ENCODE assay signal across 35 cellular contexts in genomic region chr1:181351740-181352139, GRCh38.
"Had no signal": no experiment of that assay in that cellular context is flagged by ENCODE, and none has a peak within 500 bp of the region (broad histone marks: within the 10 kb centered on the region; RNA-seq: fewer than 3 reads in every experiment).

No MANE protein-coding gene starts in this region.

- H3K36me3 Mint-ChIP-seq: activated CD4-positive, alpha-beta memory T cell treated with anti-CD3 and anti-CD28 coated beads for 36 hours; activated naive CD4-positive, alpha-beta T cell treated with anti-CD3 and anti-CD28 coated beads, Interleukin-2, amount 50 U/mL, for 72 hours; activated naive CD8-positive, alpha-beta T cell treated with anti-CD3 and anti-CD28 coated beads for 36 hours had no signal

- H3K27me3 Mint-ChIP-seq: activated CD4-positive, alpha-beta memory T cell treated with anti-CD3 and anti-CD28 coated beads for 36 hours; activated CD8-positive, alpha-beta T cell treated with anti-CD3 and anti-CD28 coated beads for 36 hours; activated naive CD8-positive, alpha-beta T cell treated with anti-CD3 and anti-CD28 coated beads for 36 hours; activated T-helper 17 cell treated with anti-CD3 and anti-CD28 coated beads, Interleukin-2, amount 50 U/mL, for 72 hours had no signal

- DNase-seq: activated B cell treated with CpG ODN at 0.5 μM for 24 hours; activated CD4-positive, alpha-beta memory T cell treated with anti-CD3 and anti-CD28 coated beads for 36 hours; activated CD4-positive, alpha-beta T cell treated with anti-CD3 and anti-CD28 coated beads for 4 hours; activated CD4-positive, alpha-beta T cell treated with anti-CD3 and anti-CD28 coated beads, Interleukin-2, amount 10 ng/mL, durations not matched to agents 24 days and 14 days; activated CD4-positive, alpha-beta T cell treated with anti-CD3 and anti-CD28 coated beads, Interleukin-2, amount 50 U/mL, for 1 hour; activated CD4-positive, alpha-beta T cell treated with anti-CD3 and anti-CD28 coated beads, Interleukin-2, amount 50 U/mL, for 4 hours; activated CD4-positive, CD25-positive, alpha-beta regulatory T cell treated with anti-CD3 and anti-CD28 coated beads, Interleukin-2, amount 50 U/mL, for 72 hours; activated CD8-positive, alpha-beta memory T cell treated with anti-CD3 and anti-CD28 coated beads, Interleukin-2, amount 50 U/mL, for 4 hours; activated CD8-positive, alpha-beta T cell treated with anti-CD3 and anti-CD28 coated beads for 36 hours; activated effector memory CD4-positive, alpha-beta T cell treated with anti-CD3 and anti-CD28 coated beads, Interleukin-2, amount 50 U/mL, for 16 hours; activated gamma-delta T cell treated with Interleukin-2 at 50 U/mL for 16 hours; activated naive CD4-positive, alpha-beta T cell; activated naive CD4-positive, alpha-beta T cell treated with anti-CD3 and anti-CD28 coated beads for 36 hours; activated naive CD4-positive, alpha-beta T cell treated with anti-CD3 and anti-CD28 coated beads, Interleukin-2, amount 50 U/mL, for 16 hours; activated naive CD8-positive, alpha-beta T cell treated with anti-CD3 and anti-CD28 coated beads for 36 hours; activated T-cell treated with anti-CD3 and anti-CD28 coated beads for 4 hours; activated T-cell treated with anti-CD3 and anti-CD28 coated beads, Interleukin-2, amount 50 U/mL, for 1 hour; activated T-cell treated with anti-CD3 and anti-CD28 coated beads, Interleukin-2, amount 50 U/mL, for 4 hours; activated T-cell treated with anti-CD3 and anti-CD28 coated beads, Interleukin-2, amount 50 U/mL, for 72 hours; amniotic stem cell; aorta; body of pancreas; brain microvascular endothelial cell; central memory CD4-positive, alpha-beta T cell; T-helper 1 cell; T-helper 2 cell; T-helper 9 cell had no signal

- H3K4me3 Mint-ChIP-seq: activated B cell treated with CpG ODN at 0.5 μM for 24 hours; activated CD4-positive, alpha-beta memory T cell treated with anti-CD3 and anti-CD28 coated beads for 36 hours; activated CD4-positive, alpha-beta T cell treated with anti-CD3 and anti-CD28 coated beads, Interleukin-2, amount 10 ng/mL, durations not matched to agents 24 days and 14 days; activated CD8-positive, alpha-beta T cell treated with anti-CD3 and anti-CD28 coated beads for 36 hours; activated naive CD4-positive, alpha-beta T cell treated with anti-CD3 and anti-CD28 coated beads for 36 hours; activated naive CD8-positive, alpha-beta T cell treated with anti-CD3 and anti-CD28 coated beads for 36 hours; activated T-cell treated with anti-CD3 and anti-CD28 coated beads, Interleukin-2, amount 50 U/mL, for 4 hours; activated T-cell treated with anti-CD3 and anti-CD28 coated beads, Interleukin-2, amount 50 U/mL, for 72 hours; activated T-helper 1 cell treated with anti-CD3 and anti-CD28 coated beads, Interleukin-12 subunit alpha, Interleukin-12 subunit beta, Interleukin-2, Interleukin-4 antibody, amounts not matched to agents 30 ng/mL and 10 ng/mL and 1 ng/mL, durations not matched to agents 14 hours and 24 hours and 36 hours; activated T-helper 17 cell treated with anti-CD3 and anti-CD28 coated beads, Interleukin-2, amount 50 U/mL, for 72 hours; T-helper 1 cell treated with Interleukin-12 subunit alpha and Interleukin-12 subunit beta and Interleukin-4 antibody, amounts not matched to agents 30 μg/mL and 1 μg/mL, for 36 hours; T-helper 2 cell treated with Interferon-gamma antibody and Interleukin-4, amounts not matched to agents 5 μg/mL and 100 μg/mL, for 36 hours had no signal

- H3K36me3 ChIP-seq: adrenal gland, brain microvascular endothelial cell, breast epithelium had no signal

- H3K4me1 Mint-ChIP-seq: activated B cell treated with CpG ODN at 0.5 μM for 24 hours; activated CD4-positive, alpha-beta T cell treated with anti-CD3 and anti-CD28 coated beads, Interleukin-2, amount 10 ng/mL, durations not matched to agents 24 days and 14 days; activated T-helper 17 cell treated with anti-CD3 and anti-CD28 coated beads, Interleukin-2, amount 50 U/mL, for 72 hours had no signal

- H3K27ac Mint-ChIP-seq: activated B cell treated with CpG ODN at 0.5 μM for 24 hours; activated CD4-positive, alpha-beta memory T cell treated with anti-CD3 and anti-CD28 coated beads for 36 hours; activated CD4-positive, alpha-beta T cell treated with anti-CD3 and anti-CD28 coated beads, Interleukin-2, amount 10 ng/mL, durations not matched to agents 24 days and 14 days; activated CD8-positive, alpha-beta T cell treated with anti-CD3 and anti-CD28 coated beads for 36 hours; activated naive CD4-positive, alpha-beta T cell treated with anti-CD3 and anti-CD28 coated beads for 36 hours; activated naive CD8-positive, alpha-beta T cell treated with anti-CD3 and anti-CD28 coated beads for 36 hours; activated T-cell treated with anti-CD3 and anti-CD28 coated beads, Interleukin-2, amount 50 U/mL, for 72 hours; activated T-helper 1 cell treated with anti-CD3 and anti-CD28 coated beads, Interleukin-12 subunit alpha, Interleukin-12 subunit beta, Interleukin-2, Interleukin-4 antibody, amounts not matched to agents 30 ng/mL and 10 ng/mL and 1 ng/mL, durations not matched to agents 14 hours and 24 hours and 36 hours; activated T-helper 17 cell treated with anti-CD3 and anti-CD28 coated beads, Interleukin-2, amount 50 U/mL, for 72 hours; T-helper 1 cell treated with Interleukin-12 subunit alpha and Interleukin-12 subunit beta and Interleukin-4 antibody, amounts not matched to agents 30 μg/mL and 1 μg/mL, for 36 hours; T-helper 2 cell treated with Interferon-gamma antibody and Interleukin-4, amounts not matched to agents 5 μg/mL and 100 μg/mL, for 36 hours had no signal

- H3K4me3 ChIP-seq: adrenal gland, body of pancreas, breast epithelium had no signal

- ATAC-seq: activated CD8-positive, alpha-beta T cell treated with anti-CD3 and anti-CD28 coated beads for 36 hours; activated naive CD4-positive, alpha-beta T cell treated with anti-CD3 and anti-CD28 coated beads, Interleukin-2, amount 50 U/mL, for 72 hours; activated T-cell treated with anti-CD3 and anti-CD28 coated beads, Interleukin-2, amount 50 U/mL, for 4 hours; activated T-cell treated with anti-CD3 and anti-CD28 coated beads, Interleukin-2, amount 50 U/mL, for 72 hours; activated T-helper 17 cell treated with anti-CD3 and anti-CD28 coated beads, Interleukin-2, amount 50 U/mL, for 72 hours; body of pancreas had no signal

- H3K4me1 ChIP-seq: adrenal gland, body of pancreas, breast epithelium had no signal

- H3K9me3 ChIP-seq: adrenal gland, body of pancreas, breast epithelium had no signal

- H3K27me3 ChIP-seq: adrenal gland, body of pancreas, brain microvascular endothelial cell, breast epithelium had no signal

- H3K27ac ChIP-seq: adrenal gland, body of pancreas, brain microvascular endothelial cell, breast epithelium, VCaP had no signal

- H3K9me3 Mint-ChIP-seq: activated B cell treated with CpG ODN at 0.5 μM for 24 hours; activated CD4-positive, alpha-beta memory T cell treated with anti-CD3 and anti-CD28 coated beads for 36 hours; activated CD4-positive, alpha-beta T cell treated with anti-CD3 and anti-CD28 coated beads, Interleukin-2, amount 10 ng/mL, durations not matched to agents 24 days and 14 days; activated CD8-positive, alpha-beta T cell treated with anti-CD3 and anti-CD28 coated beads for 36 hours; activated naive CD4-positive, alpha-beta T cell treated with anti-CD3 and anti-CD28 coated beads for 36 hours; activated naive CD4-positive, alpha-beta T cell treated with anti-CD3 and anti-CD28 coated beads, Interleukin-2, amount 50 U/mL, for 72 hours; activated naive CD8-positive, alpha-beta T cell treated with anti-CD3 and anti-CD28 coated beads for 36 hours; activated T-cell treated with anti-CD3 and anti-CD28 coated beads, Interleukin-2, amount 50 U/mL, for 4 hours; activated T-cell treated with anti-CD3 and anti-CD28 coated beads, Interleukin-2, amount 50 U/mL, for 72 hours; activated T-helper 1 cell treated with anti-CD3 and anti-CD28 coated beads, Interleukin-12 subunit alpha, Interleukin-12 subunit beta, Interleukin-2, Interleukin-4 antibody, amounts not matched to agents 30 ng/mL and 10 ng/mL and 1 ng/mL, durations not matched to agents 14 hours and 24 hours and 36 hours; activated T-helper 17 cell treated with anti-CD3 and anti-CD28 coated beads, Interleukin-2, amount 50 U/mL, for 72 hours; T-helper 1 cell treated with Interleukin-12 subunit alpha and Interleukin-12 subunit beta and Interleukin-4 antibody, amounts not matched to agents 30 μg/mL and 1 μg/mL, for 36 hours; T-helper 2 cell treated with Interferon-gamma antibody and Interleukin-4, amounts not matched to agents 5 μg/mL and 100 μg/mL, for 36 hours had no signal
